In genomic region chr19:7864719-7865074, GRCh38 we compare ENCODE assay signal across 28 cellular contexts. TPM values are rescaled to one million over a fixed set of nuclear protein-coding genes. Genes with fewer than 3 reads are reported as not detected.
"Had no signal": no experiment of that assay in that cellular context is flagged by ENCODE, and none has a peak within 500 bp of the region (broad histone marks: within the 10 kb centered on the region; RNA-seq: fewer than 3 reads in every experiment).

No MANE protein-coding gene starts in this region.

- H3K4me3 Mint-ChIP-seq: activated CD8-positive, alpha-beta T cell treated with anti-CD3 and anti-CD28 coated beads, Interleukin-2, amount 10 ng/mL, durations not matched to agents 7 days and 5 days; activated T-helper 1 cell treated with anti-CD3 and anti-CD28 coated beads, Interleukin-12 subunit alpha, Interleukin-12 subunit beta, Interleukin-2, Interleukin-4 antibody, amounts not matched to agents 30 ng/mL and 10 ng/mL and 1 ng/mL, durations not matched to agents 14 hours and 24 hours and 36 hours; immature natural killer cell; mesothelial cell of epicardium had no signal

- H3K4me3 ChIP-seq: ascending aorta, hepatocyte, left lung, ovary, prostate gland, skin epidermis, testis, uterus had no signal

- H3K27ac ChIP-seq: ascending aorta, brain microvascular endothelial cell, hepatocyte, left lung, ovary, prostate gland, skin epidermis, testis, uterus had no signal

- DNase-seq: activated CD4-positive, alpha-beta T cell treated with anti-CD3 and anti-CD28 coated beads for 1 hour; activated CD4-positive, alpha-beta T cell treated with anti-CD3 and anti-CD28 coated beads, Interleukin-2, amount 50 U/mL, for 1 hour; activated CD8-positive, alpha-beta T cell treated with anti-CD3 and anti-CD28 coated beads, Interleukin-2, amount 10 ng/mL, durations not matched to agents 7 days and 5 days; activated gamma-delta T cell; brain microvascular endothelial cell; caudate nucleus; dermis blood vessel endothelial cell; effector CD8-positive, alpha-beta T cell; foreskin melanocyte; immature natural killer cell; kidney glomerular epithelial cell; left lung; naive thymus-derived CD8-positive, alpha-beta T cell; stimulated activated naive B cell treated with anti-CD40 and anti-IgM and Interleukin-4, amounts not matched to agents 10 μg/mL and 1 μg/mL and 100 μg/mL, for 72 hours; T-helper 9 cell; testis; trophoblast cell; uterus had no signal

- H3K27ac Mint-ChIP-seq: activated CD8-positive, alpha-beta T cell treated with anti-CD3 and anti-CD28 coated beads, Interleukin-2, amount 10 ng/mL, durations not matched to agents 7 days and 5 days; activated naive CD4-positive, alpha-beta T cell treated with anti-CD3 and anti-CD28 coated beads, Interleukin-2, amount 50 U/mL, for 72 hours; activated T-helper 1 cell treated with anti-CD3 and anti-CD28 coated beads, Interleukin-12 subunit alpha, Interleukin-12 subunit beta, Interleukin-2, Interleukin-4 antibody, amounts not matched to agents 30 ng/mL and 10 ng/mL and 1 ng/mL, durations not matched to agents 14 hours and 24 hours and 36 hours; mesothelial cell of epicardium had no signal

- H3K36me3 Mint-ChIP-seq: activated naive CD4-positive, alpha-beta T cell treated with anti-CD3 and anti-CD28 coated beads, Interleukin-2, amount 50 U/mL, for 72 hours; immature natural killer cell; mesothelial cell of epicardium; naive thymus-derived CD8-positive, alpha-beta T cell had no signal

- H3K36me3 ChIP-seq: brain microvascular endothelial cell, ovary, prostate gland, uterus had no signal

- H3K9me3 Mint-ChIP-seq: activated naive CD4-positive, alpha-beta T cell treated with anti-CD3 and anti-CD28 coated beads, Interleukin-2, amount 50 U/mL, for 72 hours; activated T-helper 1 cell treated with anti-CD3 and anti-CD28 coated beads, Interleukin-12 subunit alpha, Interleukin-12 subunit beta, Interleukin-2, Interleukin-4 antibody, amounts not matched to agents 30 ng/mL and 10 ng/mL and 1 ng/mL, durations not matched to agents 14 hours and 24 hours and 36 hours; immature natural killer cell; mesothelial cell of epicardium; naive thymus-derived CD8-positive, alpha-beta T cell; stimulated activated naive B cell treated with anti-CD40 and anti-IgM and Interleukin-4, amounts not matched to agents 10 μg/mL and 1 μg/mL and 100 μg/mL, for 72 hours had no signal

- H3K9me3 ChIP-seq: ascending aorta, left lung, ovary, prostate gland, testis, uterus had no signal

- H3K4me1 ChIP-seq: prostate gland had no signal

- ATAC-seq: activated CD8-positive, alpha-beta T cell treated with anti-CD3 and anti-CD28 coated beads, Interleukin-2, amount 10 ng/mL, durations not matched to agents 7 days and 5 days; activated naive CD4-positive, alpha-beta T cell treated with anti-CD3 and anti-CD28 coated beads, Interleukin-2, amount 50 U/mL, for 72 hours; esophagus mucosa; left lung; naive thymus-derived CD8-positive, alpha-beta T cell; stimulated activated naive B cell treated with anti-CD40 and anti-IgM and Interleukin-4, amounts not matched to agents 10 μg/mL and 1 μg/mL and 100 μg/mL, for 72 hours had no signal

- H3K27me3 ChIP-seq: brain microvascular endothelial cell, ovary, testis, uterus had no signal

RNA-seq across cellular contexts. Expression of gene PRR36, which starts 9.5 kb away (rescaled TPM):
- total RNA-seq: ascending aorta, dermis blood vessel endothelial cell, lung microvascular endothelial cell had no signal
- polyA plus RNA-seq: immature natural killer cell had no signal

RNA-seq across cellular contexts. Expression of gene LRRC8E, which starts 23.6 kb away (rescaled TPM):
- total RNA-seq: activated CD8-positive, alpha-beta T cell treated with anti-CD3 and anti-CD28 coated beads, Interleukin-2, amount 10 ng/mL, durations not matched to agents 7 days and 5 days; activated naive CD4-positive, alpha-beta T cell treated with anti-CD3 and anti-CD28 coated beads, Interleukin-2, amount 50 U/mL, for 72 hours; activated T-helper 1 cell treated with anti-CD3 and anti-CD28 coated beads, Interleukin-12 subunit alpha, Interleukin-12 subunit beta, Interleukin-2, Interleukin-4 antibody, amounts not matched to agents 30 ng/mL and 10 ng/mL and 1 ng/mL, durations not matched to agents 14 hours and 24 hours and 36 hours; ascending aorta; naive thymus-derived CD8-positive, alpha-beta T cell had no signal
- polyA plus RNA-seq: immature natural killer cell; naive thymus-derived CD8-positive, alpha-beta T cell had no signal

RNA-seq across cellular contexts. Expression of gene TGFBR3L, which starts 49.9 kb away (rescaled TPM):
- total RNA-seq: dermis blood vessel endothelial cell, hepatocyte, lung microvascular endothelial cell had no signal
